ENCODE assay signal across 8 cellular contexts in genomic region chr16:29273931-29274653, GRCh38.
DNase-seq lines count a peak whose midpoint lies in the region; ATAC-seq, FAIRE-seq and TF ChIP-seq lines count a peak whose summit lies in the region.
"Not testable (repeated sequence)": the region's sequence is repeated elsewhere in the genome, so short reads cannot be mapped to it uniquely, and the experiment has no call there.

No MANE protein-coding gene starts in this region.

- TF ChIP-seq CTCF in activated CD8-positive, alpha-beta T cell treated with anti-CD3 and anti-CD28 coated beads for 36 hours (IDR thresholded peaks at IDR 0.05); K562 (IDR thresholded peaks at IDR 0.05 in 2 of 3, conservative IDR thresholded peaks at IDR 0.05 in 1 of 3; ENCODE audit: insufficient read depth in 2 of 3, low read depth in 1 of 3, low read length in 3 of 3); heart right ventricle (IDR thresholded peaks at IDR 0.05): not testable (repeated sequence)

- not testable (repeated sequence) for H3K4me3 ChIP-seq in ACC112 (ENCODE audit: low read depth, low read length); K562; heart right ventricle

- H3K4me1 ChIP-seq in ACC112 (ENCODE audit: control insufficient read depth, insufficient read depth, low read length, unreplicated experiment): peaks cover 28% of the 10 kb centered on the region
- H3K4me1 ChIP-seq in K562 (replicated peaks in 1 of 2; ENCODE audit: control insufficient read depth in 2 of 2, insufficient read depth in 2 of 2, low read length in 2 of 2): not testable (repeated sequence)
- H3K4me1 ChIP-seq in heart right ventricle: peaks cover 0 to 25% (median 5%) of the 10 kb centered on the region in 9 donors

- H3K27me3 ChIP-seq in ACC112 (ENCODE audit: insufficient read depth, low read length); K562 (ENCODE audit: control insufficient read depth in 2 of 2, insufficient read depth in 2 of 2, low read length in 2 of 2); heart right ventricle: not testable (repeated sequence)

- H3K79me2 ChIP-seq in ACC112 (ENCODE audit: control insufficient read depth, insufficient read depth, low read length, unreplicated experiment); K562 (ENCODE audit: control insufficient read depth, insufficient read depth, low read length): not testable (repeated sequence)

- not testable (repeated sequence) for TF ChIP-seq POLR2A in K562 (conservative IDR thresholded peaks at IDR 0.05)

- H3K9ac ChIP-seq in K562 (ENCODE audit: insufficient read depth in 1 of 2, low read depth in 2 of 2, low read length in 2 of 2): not testable (repeated sequence)

- not testable (repeated sequence) for H3K36me3 Mint-ChIP-seq in activated CD8-positive, alpha-beta T cell treated with anti-CD3 and anti-CD28 coated beads for 36 hours (ENCODE audit: low read depth); stimulated activated memory B cell treated with anti-CD40 and anti-IgM and Interleukin-4, amounts not matched to agents 10 μg/mL and 1 μg/mL and 100 μg/mL, for 72 hours

- CTCF ChIA-PET in activated CD8-positive, alpha-beta T cell treated with anti-CD3 and anti-CD28 coated beads for 36 hours (lab: Charles Lee); K562 (lab: Yijun Ruan, JAX; ENCODE audit: low intra/inter-chr PET ratio): not testable (repeated sequence)

- not testable (repeated sequence) for H3K4me1 Mint-ChIP-seq in activated CD8-positive, alpha-beta T cell treated with anti-CD3 and anti-CD28 coated beads for 36 hours (ENCODE audit: low read depth); stimulated activated memory B cell treated with anti-CD40 and anti-IgM and Interleukin-4, amounts not matched to agents 10 μg/mL and 1 μg/mL and 100 μg/mL, for 72 hours

- intact Hi-C loops in activated CD8-positive, alpha-beta T cell treated with anti-CD3 and anti-CD28 coated beads for 36 hours (cut with micrococcal nuclease); K562 (cut with micrococcal nuclease); heart right ventricle (cut with DNase I); posterior vena cava (cut with DNase I): not testable (repeated sequence)

- POLR2A ChIA-PET in activated CD8-positive, alpha-beta T cell treated with anti-CD3 and anti-CD28 coated beads for 36 hours (lab: Charles Lee): not testable (repeated sequence)
- POLR2A ChIA-PET in K562 (lab: Yijun Ruan, JAX): interaction anchor here (0.6 kb wide), 1 partner anchor 16 kb away, joined by 3 read pairs; no protein-coding TSS in a partner anchor

- H2AFZ ChIP-seq in ACC112 (ENCODE audit: low read length, unreplicated experiment); K562 (ENCODE audit: low read depth, low read length): not testable (repeated sequence)

- H3K27ac Mint-ChIP-seq in activated CD8-positive, alpha-beta T cell treated with anti-CD3 and anti-CD28 coated beads for 36 hours; stimulated activated memory B cell treated with anti-CD40 and anti-IgM and Interleukin-4, amounts not matched to agents 10 μg/mL and 1 μg/mL and 100 μg/mL, for 72 hours: not testable (repeated sequence)

- 49% methylated on average over 11 of the region's 11 CpGs for WGBS in K562 (ENCODE audit: insufficient coverage, low coverage, missing lambda C conversion rate)
- WGBS in heart right ventricle, 2 donors: 78 to 82% methylated on average over 10 to 11 of the region's 11 CpGs

- not testable (repeated sequence) for H3K9me3 ChIP-seq in K562 (replicated peaks; ENCODE audit: control insufficient read depth, insufficient read depth, low read depth, low read length); heart right ventricle

- TF ChIP-seq EP300 in K562 (IDR thresholded peaks at IDR 0.05; ENCODE audit: low read length): not testable (repeated sequence)

- H4K20me1 ChIP-seq in K562 (replicated peaks; ENCODE audit: control insufficient read depth, insufficient read depth, low read length): not testable (repeated sequence)

- peak; percentile 34 for ATAC-seq in activated CD8-positive, alpha-beta T cell treated with anti-CD3 and anti-CD28 coated beads for 36 hours
- ATAC-seq in K562 (peak; percentile 63; the same call in 2 of the 3 replicates), heart right ventricle (peak in 4 of 8 donors; percentile 7 to 30 (median 10)), left lobe of liver (peak; percentile 21)
- ATAC-seq in stimulated activated memory B cell treated with anti-CD40 and anti-IgM and Interleukin-4, amounts not matched to agents 10 μg/mL and 1 μg/mL and 100 μg/mL, for 72 hours: peak; percentile 45

- H3K9me1 ChIP-seq in K562 (ENCODE audit: control insufficient read depth, insufficient read depth, low read length): not testable (repeated sequence)

- not testable (repeated sequence) for H3K27me3 Mint-ChIP-seq in activated CD8-positive, alpha-beta T cell treated with anti-CD3 and anti-CD28 coated beads for 36 hours; stimulated activated memory B cell treated with anti-CD40 and anti-IgM and Interleukin-4, amounts not matched to agents 10 μg/mL and 1 μg/mL and 100 μg/mL, for 72 hours

- not testable (repeated sequence) for H3K9me3 Mint-ChIP-seq in activated CD8-positive, alpha-beta T cell treated with anti-CD3 and anti-CD28 coated beads for 36 hours; stimulated activated memory B cell treated with anti-CD40 and anti-IgM and Interleukin-4, amounts not matched to agents 10 μg/mL and 1 μg/mL and 100 μg/mL, for 72 hours

- not testable (repeated sequence) for TF ChIP-seq RAD21 in K562 (CRISPR knock-in tag; conservative IDR thresholded peaks at IDR 0.05 in 1 of 2, IDR thresholded peaks at IDR 0.05 in 1 of 2)

- H3K36me3 ChIP-seq in ACC112 (ENCODE audit: insufficient read depth, low read length); K562 (ENCODE audit: control insufficient read depth, insufficient read depth, low read length); heart right ventricle: not testable (repeated sequence)

- in situ Hi-C loops in K562 (cut with MboI): not testable (repeated sequence)

- peak; percentile 7 for DNase-seq in OCI-M1 (lab: John Stamatoyannopoulos, UW)
- not testable (repeated sequence) for DNase-seq in activated CD8-positive, alpha-beta T cell treated with anti-CD3 and anti-CD28 coated beads for 36 hours; K562 (ENCODE audit: extremely low read depth in 1 of 4, low spot score in 3 of 4); heart right ventricle; left lobe of liver (ENCODE audit: low spot score)
- DNase-seq in posterior vena cava (ENCODE audit: low spot score): peak; percentile 46

- FAIRE-seq in K562 (lab: Jason Lieb, UNC): peak; percentile 49

- H3K4me3 Mint-ChIP-seq in activated CD8-positive, alpha-beta T cell treated with anti-CD3 and anti-CD28 coated beads for 36 hours; stimulated activated memory B cell treated with anti-CD40 and anti-IgM and Interleukin-4, amounts not matched to agents 10 μg/mL and 1 μg/mL and 100 μg/mL, for 72 hours: not testable (repeated sequence)

- not testable (repeated sequence) for H3K4me2 ChIP-seq in K562 (ENCODE audit: insufficient read depth, low read length)

- H3K27ac ChIP-seq in ACC112 (ENCODE audit: low read depth, low read length) (peak overlapping the region; percentile 98; the same call in 1 of the 2 replicates), heart right ventricle (peak overlapping the region in 6 of 10 donors; percentile 13 to 51 (median 25))
- H3K27ac ChIP-seq in K562 (ENCODE audit: extremely low read depth, low read depth, low read length): not testable (repeated sequence)

- not testable (repeated sequence) for BruUV-seq in K562 (replicated peaks; lab: Mats Ljungman, UMichigan)

TF ChIP-seq in K562, 482 proteins besides CTCF, POLR2A, EP300 and RAD21:
- 0 out of 2 replicates have a peak, but pooled peaks have one; percentile 5 for TF ChIP-seq DPF2 (IDR thresholded peaks at IDR 0.05)
- 0 out of 2 replicates have a peak, but pooled peaks have one; percentile 1 for TF ChIP-seq CBFA2T2 (conservative IDR thresholded peaks at IDR 0.05)
- peak; percentile 80 for TF ChIP-seq FOSL1 (tag; conservative IDR thresholded peaks at IDR 0.05)
- peak; percentile 6; the same call in 1 of the 2 replicates for TF ChIP-seq SP1 (CRISPR knock-in tag; IDR thresholded peaks at IDR 0.05)
TF ChIP-seq in K562: peak in this region for 4; not testable (repeated sequence) for 478.
